ENCODE assay signal across 9 cellular contexts in the genomic region with DNA sequence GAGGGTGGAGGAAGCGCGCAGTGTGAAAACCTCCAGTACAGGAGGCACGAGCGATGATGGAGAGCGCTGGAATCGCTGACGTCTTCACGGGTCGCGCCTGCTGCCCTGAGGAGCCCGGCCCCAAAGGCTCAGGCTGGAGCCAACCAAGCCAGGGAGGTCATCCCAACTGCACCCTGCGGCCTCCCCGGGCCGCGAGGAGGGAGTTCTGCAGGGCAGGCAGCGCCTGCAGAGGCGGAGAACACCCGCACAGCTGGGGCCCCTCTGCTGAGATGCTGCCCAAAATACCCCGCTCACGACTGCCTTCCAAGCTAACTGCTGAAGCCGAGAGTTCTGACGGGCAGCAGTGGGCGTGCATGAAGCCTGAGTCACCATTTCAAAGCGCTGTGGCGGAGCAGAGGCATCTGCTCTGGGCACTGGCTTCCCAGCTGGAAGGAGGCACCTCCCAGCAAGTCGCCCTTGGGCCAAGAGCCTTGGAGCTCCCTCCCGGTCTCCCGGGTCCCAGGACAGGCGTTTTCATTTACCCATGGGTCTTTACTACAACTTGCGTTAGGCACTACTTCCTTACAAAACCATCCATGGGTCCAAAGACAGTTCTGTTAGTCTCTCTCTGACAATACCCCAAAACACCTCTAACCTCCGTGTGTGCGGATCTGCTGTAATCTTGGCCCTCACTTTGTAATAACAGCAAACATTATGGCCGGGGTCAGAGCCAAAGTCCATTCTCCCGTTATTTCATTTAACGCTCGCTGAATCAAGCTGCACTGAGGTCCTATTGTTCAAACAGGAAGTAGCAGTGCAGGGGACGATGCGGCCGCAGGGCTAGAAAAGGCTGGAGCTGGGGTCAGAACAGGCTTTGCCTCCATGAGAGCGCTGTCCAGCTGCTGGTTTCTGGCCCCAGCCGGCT.
DNase-seq lines count a peak whose midpoint lies in the region; ATAC-seq lines count a peak whose summit lies in the region.
"Had no signal": no experiment of that assay in that cellular context is flagged by ENCODE, and none has a peak within 500 bp of the region (broad histone marks: within the 10 kb centered on the region; RNA-seq: fewer than 3 reads in every experiment).

No MANE protein-coding gene starts in this region.

- H3K4me1 Mint-ChIP-seq in activated CD8-positive, alpha-beta T cell treated with anti-CD3 and anti-CD28 coated beads, Interleukin-2, amount 10 ng/mL, durations not matched to agents 7 days and 5 days (ENCODE audit: low read depth): peaks cover 10% of the 10 kb centered on the region
- H3K4me1 Mint-ChIP-seq in memory B cell: peaks cover 2% of the 10 kb centered on the region

- WGBS in HUES64: 7% methylated on average over 41 of the region's 41 CpGs
- 6 to 7% methylated on average over 41 of the region's 41 CpGs for WGBS in ectodermal cell, 2 experiments

- H3K36me3 ChIP-seq in HUES64 (ENCODE audit: insufficient read depth, low read length): no peaks in the 10 kb centered on the region
- H3K36me3 ChIP-seq in ectodermal cell (ENCODE audit: control insufficient read depth, insufficient read depth, low read length): no peaks in the 10 kb centered on the region

- H3K9ac ChIP-seq in HUES64 (ENCODE audit: low read depth, low read length): no peak overlapping the region; the same call in 1 of the 2 replicates

- no peaks in the 10 kb centered on the region for H3K9me3 Mint-ChIP-seq in activated CD8-positive, alpha-beta T cell treated with anti-CD3 and anti-CD28 coated beads, Interleukin-2, amount 10 ng/mL, durations not matched to agents 7 days and 5 days (ENCODE audit: insufficient read depth)
- peaks cover 6% of the 10 kb centered on the region for H3K9me3 Mint-ChIP-seq in memory B cell

- POLR2A ChIA-PET in activated CD8-positive, alpha-beta T cell treated with anti-CD3 and anti-CD28 coated beads, Interleukin-2, amount 10 ng/mL, durations not matched to agents 7 days and 5 days (lab: Charles Lee): interaction anchor here (0.7 kb wide), 1 partner anchor 95 kb away, joined by 3 read pairs; no protein-coding TSS in a partner anchor

- H3K27me3 ChIP-seq in HUES64 (ENCODE audit: insufficient read depth, low read length) (peaks cover 7% of the 10 kb centered on the region), ectodermal cell (ENCODE audit: control insufficient read depth, insufficient read depth, low read length, poor library complexity, severe bottlenecking) (peaks cover 8% of the 10 kb centered on the region)

- H3K4me3 ChIP-seq in HUES64 (ENCODE audit: low read length) (peak overlapping the region; percentile 41), ectodermal cell (ENCODE audit: insufficient read depth, low read depth, low read length) (peak overlapping the region; percentile 27)
- H3K4me3 ChIP-seq: SK-N-MC had no signal

- peak; percentile 65 for ATAC-seq in activated CD8-positive, alpha-beta T cell treated with anti-CD3 and anti-CD28 coated beads, Interleukin-2, amount 10 ng/mL, durations not matched to agents 7 days and 5 days
- no peak for ATAC-seq in memory B cell (ENCODE audit: low read depth)
- ATAC-seq in GM21786 (IDR thresholded peaks at IDR 0.05; ENCODE audit: unreplicated experiment): no peak
- ATAC-seq in GM19035 (IDR thresholded peaks at IDR 0.05; ENCODE audit: unreplicated experiment): no peak

- CTCF ChIA-PET in activated CD8-positive, alpha-beta T cell treated with anti-CD3 and anti-CD28 coated beads, Interleukin-2, amount 10 ng/mL, durations not matched to agents 7 days and 5 days (lab: Charles Lee): interaction anchor here (1.0 to 1.2 kb wide), 2 partner anchors 28 to 43 kb away, joined by 3 read pairs; no protein-coding TSS in a partner anchor

- DNase-seq in GM03348 (ENCODE audit: low spot score) (peak; percentile 92), memory B cell (ENCODE audit: low spot score in 2 of 2) (no peak)
- DNase-seq in activated CD8-positive, alpha-beta T cell treated with anti-CD3 and anti-CD28 coated beads, Interleukin-2, amount 10 ng/mL, durations not matched to agents 7 days and 5 days: peak; percentile 30
- peak; percentile 48 to 73 (median 55) for DNase-seq in stimulated activated CD4-positive, alpha-beta T cell treated with anti-CD3 and anti-CD28 coated beads, TNF-alpha, amount 100 ng/mL, for 24 hours (ENCODE audit: low read depth in 3 of 3)

- no peaks in the 10 kb centered on the region for H3K36me3 Mint-ChIP-seq in activated CD8-positive, alpha-beta T cell treated with anti-CD3 and anti-CD28 coated beads, Interleukin-2, amount 10 ng/mL, durations not matched to agents 7 days and 5 days (ENCODE audit: low read depth)
- H3K36me3 Mint-ChIP-seq in memory B cell: peaks cover 18% of the 10 kb centered on the region

- H3K27ac Mint-ChIP-seq in activated CD8-positive, alpha-beta T cell treated with anti-CD3 and anti-CD28 coated beads, Interleukin-2, amount 10 ng/mL, durations not matched to agents 7 days and 5 days: no peak overlapping the region
- no peak overlapping the region for H3K27ac Mint-ChIP-seq in memory B cell

- peaks cover 23% of the 10 kb centered on the region for H3K27me3 Mint-ChIP-seq in activated CD8-positive, alpha-beta T cell treated with anti-CD3 and anti-CD28 coated beads, Interleukin-2, amount 10 ng/mL, durations not matched to agents 7 days and 5 days (ENCODE audit: low read depth)
- H3K27me3 Mint-ChIP-seq in memory B cell: peaks cover 24% of the 10 kb centered on the region

- H3K4me1 ChIP-seq in HUES64 (ENCODE audit: insufficient read depth, low read length) (peaks cover 5% of the 10 kb centered on the region; the same call in 1 of the 2 replicates), ectodermal cell (ENCODE audit: control insufficient read depth, insufficient read depth, low read length) (peaks cover 10% of the 10 kb centered on the region)

- H3K4me3 Mint-ChIP-seq in activated CD8-positive, alpha-beta T cell treated with anti-CD3 and anti-CD28 coated beads, Interleukin-2, amount 10 ng/mL, durations not matched to agents 7 days and 5 days: peak overlapping the region; percentile 59
- H3K4me3 Mint-ChIP-seq in memory B cell: peak overlapping the region; percentile 57

- H3K9me3 ChIP-seq in HUES64 (ENCODE audit: insufficient read depth, low read depth, low read length): no peaks in the 10 kb centered on the region
- no peaks in the 10 kb centered on the region for H3K9me3 ChIP-seq in ectodermal cell (ENCODE audit: control insufficient read depth, low read length)

- H3K27ac ChIP-seq in HUES64 (ENCODE audit: low read depth, low read length) (no peak overlapping the region; the same call in 1 of the 2 replicates), ectodermal cell (ENCODE audit: insufficient read depth, low read depth, low read length, poor library complexity, severe bottlenecking) (peak overlapping the region; percentile 61)
- H3K27ac ChIP-seq: SK-N-MC had no signal

Comparison
In these comparisons a context has a peak if more than half of its experiments do, and no peak if none do; other contexts are left out.
1. DNase-seq: peak in GM03348 (single experiment), activated CD8-positive, alpha-beta T cell treated with anti-CD3 and anti-CD28 coated beads, Interleukin-2, amount 10 ng/mL, durations not matched to agents 7 days and 5 days (single experiment) and stimulated activated CD4-positive, alpha-beta T cell treated with anti-CD3 and anti-CD28 coated beads, TNF-alpha, amount 100 ng/mL, for 24 hours (3 of 3); none in memory B cell (0 of 2).